ENCODE assay signal across 18 cellular contexts in genomic region chr2:144944506-144945230, GRCh38.
DNase-seq lines count a peak whose midpoint lies in the region; ATAC-seq, FAIRE-seq and TF ChIP-seq lines count a peak whose summit lies in the region.
"Had no signal": no experiment of that assay in that cellular context is flagged by ENCODE, and none has a peak within 500 bp of the region (broad histone marks: within the 10 kb centered on the region; RNA-seq: fewer than 3 reads in every experiment).

No MANE protein-coding gene starts in this region.

- H2AFZ ChIP-seq in SK-N-SH (ENCODE audit: low read depth) = peak overlapping the region; percentile 66
- peak overlapping the region; percentile 38 for H2AFZ ChIP-seq in endothelial cell of umbilical vein (ENCODE audit: low read depth, low read length)

- DNase-seq in SK-N-SH (no peak), NCI-H69 (lab: John Stamatoyannopoulos, UW) (peak; percentile 25), endothelial cell of umbilical vein (ENCODE audit: low read depth, low spot score) (no peak), T1000 (lab: John Stamatoyannopoulos, UW) (no peak)
- no peak for DNase-seq in stimulated activated CD4-positive, alpha-beta T cell treated with anti-CD3 and anti-CD28 coated beads, Interleukin-4, amount 100 ng/mL, for 4 hours
- no peak for DNase-seq in activated naive CD4-positive, alpha-beta T cell treated with Interleukin-2 at 50 U/mL for 16 hours
- DNase-seq: activated CD8-positive, alpha-beta T cell treated with anti-CD3 and anti-CD28 coated beads for 36 hours; amygdala; GDM1; H9; MM.1S; NCI-H2171 treated with DMSO at 0.1 percent for 48 hours; transverse colon; WERI-Rb-1 had no signal

- no peak for TF ChIP-seq POLR2A in endothelial cell of umbilical vein (IDR thresholded peaks at IDR 0.05; ENCODE audit: low read depth, low read length)

- no peak overlapping the region for H3K4me3 ChIP-seq in SK-N-SH (ENCODE audit: low read depth in 2 of 2, low read length in 1 of 2)
- H3K4me3 ChIP-seq in endothelial cell of umbilical vein (replicated peaks in 1 of 3; ENCODE audit: insufficient read depth in 1 of 3, low read depth in 1 of 3, low read length in 3 of 3) = no peak overlapping the region
- H3K4me3 ChIP-seq: transverse colon had no signal

- H3F3A ChIP-seq in SK-N-SH (replicated peaks; ENCODE audit: insufficient read depth) = peaks cover 31% of the 10 kb centered on the region

- no peak for TF ChIP-seq EP300 in SK-N-SH (IDR thresholded peaks at IDR 0.05; ENCODE audit: borderline replicate concordance in 1 of 2, low read depth in 1 of 2, low read length in 1 of 2)

- H3K79me2 ChIP-seq in SK-N-SH (ENCODE audit: insufficient read depth) (no peaks in the 10 kb centered on the region), endothelial cell of umbilical vein (ENCODE audit: control insufficient read depth, insufficient read depth, low read length) (no peaks in the 10 kb centered on the region)

- TF ChIP-seq RAD21 in SK-N-SH (IDR thresholded peaks at IDR 0.05; ENCODE audit: low read length) = no peak

- intact Hi-C loops in endothelial cell of umbilical vein (cut with micrococcal nuclease) = loop anchor here (1.0 to 10.0 kb wide), 6 partner anchors 63 to 1370 kb away; no protein-coding TSS in a partner anchor

- no peaks in the 10 kb centered on the region for H3K9me1 ChIP-seq in endothelial cell of umbilical vein (replicated peaks; ENCODE audit: control insufficient read depth, extremely low read depth, insufficient read depth, low read length)

- H3K27ac ChIP-seq in SK-N-SH (ENCODE audit: low read depth in 2 of 2, low read length in 1 of 2) (peak overlapping the region; percentile 55 to 95; a peak in 3 of 4 replicates), endothelial cell of umbilical vein (ENCODE audit: insufficient read depth, low read depth, low read length) (peak overlapping the region; percentile 95)
- H3K27ac ChIP-seq: transverse colon, WERI-Rb-1 had no signal

- H3K36me3 ChIP-seq in SK-N-SH (replicated peaks in 1 of 2; ENCODE audit: control insufficient read depth in 1 of 2, insufficient read depth in 2 of 2, low read length in 1 of 2) (no peaks in the 10 kb centered on the region), endothelial cell of umbilical vein (ENCODE audit: control insufficient read depth in 2 of 2, extremely low read depth in 1 of 2, insufficient read depth in 2 of 2, low read length in 2 of 2) (no peaks in the 10 kb centered on the region)
- H3K36me3 ChIP-seq: transverse colon, WERI-Rb-1 had no signal

- POLR2A ChIA-PET in SK-N-SH (lab: Yijun Ruan, JAX) (no interaction called here), endothelial cell of umbilical vein (lab: Charles Lee) (no interaction called here)

- H3K9me3 ChIP-seq in SK-N-SH (no peaks in the 10 kb centered on the region), endothelial cell of umbilical vein (replicated peaks; ENCODE audit: control insufficient read depth, insufficient read depth, low read length) (no peaks in the 10 kb centered on the region)
- H3K9me3 ChIP-seq: transverse colon had no signal

- no peak for FAIRE-seq in endothelial cell of umbilical vein (lab: Jason Lieb, UNC)
- FAIRE-seq: colon had no signal

- BruUV-seq in endothelial cell of umbilical vein (replicated peaks; lab: Mats Ljungman, UMichigan) = TSS peak; percentile 65

- TF ChIP-seq CTCF in SK-N-SH (IDR thresholded peaks at IDR 0.05) = no peak
- no peak for TF ChIP-seq CTCF in endothelial cell of umbilical vein (IDR thresholded peaks at IDR 0.05; ENCODE audit: extremely low read depth in 1 of 2, insufficient read depth in 1 of 2, low read depth in 1 of 2, low read length in 2 of 2)

- 88% methylated on average over 7 of the region's 7 CpGs for WGBS in SK-N-SH (ENCODE audit: low lambda C conversion rate)

- H3K4me1 ChIP-seq in SK-N-SH (ENCODE audit: control insufficient read depth in 1 of 2, insufficient read depth in 2 of 2, low read depth in 1 of 2, low read length in 1 of 2) (peaks cover 5 to 44% of the 10 kb centered on the region in 2 experiments), endothelial cell of umbilical vein (ENCODE audit: control insufficient read depth, extremely low read depth, insufficient read depth, low read length) (peaks cover 42% of the 10 kb centered on the region)

- CTCF ChIA-PET in SK-N-SH (lab: Yijun Ruan, JAX) = no interaction called here
- CTCF ChIA-PET in endothelial cell of umbilical vein (lab: Charles Lee) = interaction anchor here (1.1 to 1.8 kb wide), 4 partner anchors 11 to 808 kb away, joined by 3 to 6 read pairs (median 5); no protein-coding TSS in a partner anchor

- H4K20me1 ChIP-seq in SK-N-SH (ENCODE audit: insufficient read depth) = no peaks in the 10 kb centered on the region
- H4K20me1 ChIP-seq in endothelial cell of umbilical vein (replicated peaks; ENCODE audit: control insufficient read depth, extremely low read depth, insufficient read depth, low read length) = no peaks in the 10 kb centered on the region

- no peaks in the 10 kb centered on the region for H3K9me2 ChIP-seq in SK-N-SH

- no peaks in the 10 kb centered on the region for H3K27me3 ChIP-seq in SK-N-SH (ENCODE audit: insufficient read depth)
- H3K27me3 ChIP-seq in endothelial cell of umbilical vein (ENCODE audit: control insufficient read depth in 2 of 2, insufficient read depth in 2 of 2, low read length in 2 of 2) = no peaks in the 10 kb centered on the region
- H3K27me3 ChIP-seq: transverse colon had no signal

- H3K4me2 ChIP-seq in SK-N-SH = peak overlapping the region; percentile 23; the same call in 1 of the 2 replicates
- H3K4me2 ChIP-seq in endothelial cell of umbilical vein (ENCODE audit: insufficient read depth, low read length) = peak overlapping the region; percentile 76

- peak overlapping the region; percentile 50; the same call in 1 of the 2 replicates for H3K9ac ChIP-seq in SK-N-SH
- peak overlapping the region; percentile 73 for H3K9ac ChIP-seq in endothelial cell of umbilical vein (replicated peaks; ENCODE audit: extremely low read depth, insufficient read depth, low read length)

- no peak; the same call in 2 of the 3 replicates for ATAC-seq in SK-N-SH treated with all-trans-retinoic acid at 6 μM for 48 hours
- no peak for ATAC-seq in HG03520 (IDR thresholded peaks at IDR 0.05; ENCODE audit: unreplicated experiment)
- ATAC-seq: activated CD8-positive, alpha-beta T cell treated with anti-CD3 and anti-CD28 coated beads for 36 hours; sciatic nerve had no signal

- dilution Hi-C loops in endothelial cell of umbilical vein (cut with MboI; ENCODE audit: extremely low pct_ligation_motif_present, low sequenced_read_pairs) = no loop called here

TF ChIP-seq in SK-N-SH, 30 proteins besides CTCF, POLR2A, EP300 and RAD21 (continues in another document):
- no peak for TF ChIP-seq TAF1 (IDR thresholded peaks at IDR 0.05; ENCODE audit: borderline replicate concordance, low read depth, low read length)
- TF ChIP-seq FOSL2 (IDR thresholded peaks at IDR 0.05; ENCODE audit: borderline replicate concordance, low read depth) = 0 out of 2 replicates have a peak, but pooled peaks have one; percentile 5
- no peak for TF ChIP-seq TCF12 (IDR thresholded peaks at IDR 0.05)
- no peak for TF ChIP-seq FOXM1 (IDR thresholded peaks at IDR 0.05; ENCODE audit: low read depth)
- no peak for TF ChIP-seq MXI1 (IDR thresholded peaks at IDR 0.05; ENCODE audit: low read depth, low read length)
- no peak for TF ChIP-seq NRF1 (IDR thresholded peaks at IDR 0.05; ENCODE audit: low read depth, low read length)
- no peak for TF ChIP-seq TEAD4 (IDR thresholded peaks at IDR 0.05; ENCODE audit: borderline replicate concordance, insufficient read depth)

TF ChIP-seq in endothelial cell of umbilical vein, 7 proteins besides CTCF, POLR2A, EP300 and RAD21:
- TF ChIP-seq GATA2 (IDR thresholded peaks at IDR 0.05; ENCODE audit: insufficient read depth, insufficient read length, low read depth, low read length) (peak; percentile 43), JUN (IDR thresholded peaks at IDR 0.05; ENCODE audit: borderline replicate concordance, insufficient read depth, insufficient read length, low read depth) (no peak)
